15 cellular contexts compared by ENCODE assay signal in the genomic region with DNA sequence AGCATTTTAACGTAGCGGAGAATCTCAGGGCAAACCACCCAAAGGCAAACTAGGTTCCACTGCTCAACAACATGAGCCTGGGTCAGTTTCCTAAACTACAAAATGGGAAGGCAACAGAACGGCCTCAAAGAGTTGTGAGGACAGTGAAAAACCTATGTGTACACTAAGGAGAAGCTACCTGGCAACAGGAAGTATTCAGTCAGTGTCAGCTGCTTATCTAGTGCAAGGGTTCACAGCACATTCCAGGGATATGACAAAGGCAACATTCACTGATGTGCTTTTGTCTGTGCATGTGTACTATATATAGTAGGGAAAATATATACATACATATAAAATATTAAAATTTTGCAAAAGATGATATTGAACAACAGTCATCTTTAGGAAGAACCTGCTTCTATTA. TPM values are rescaled to one million over a fixed set of nuclear protein-coding genes. Genes with fewer than 3 reads are reported as not detected.
DNase-seq lines count a peak whose midpoint lies in the region; ATAC-seq, FAIRE-seq and TF ChIP-seq lines count a peak whose summit lies in the region.
"Had no signal": no experiment of that assay in that cellular context is flagged by ENCODE, and none has a peak within 500 bp of the region (broad histone marks: within the 10 kb centered on the region; RNA-seq: fewer than 3 reads in every experiment).

No MANE protein-coding gene starts in this region.

- H3K36me3 Mint-ChIP-seq in neural progenitor cell = peaks cover 13% of the 10 kb centered on the region

- peak; percentile 30 for FAIRE-seq in urothelium cell line (lab: Jason Lieb, UNC)
- FAIRE-seq: pancreas had no signal

- H3K79me2 ChIP-seq in neural progenitor cell (ENCODE audit: low read depth) = peaks cover 58% of the 10 kb centered on the region

- peaks cover 37% of the 10 kb centered on the region for H3K4me1 ChIP-seq in cardiac muscle cell (ENCODE audit: low read depth)
- no peaks in the 10 kb centered on the region for H3K4me1 ChIP-seq in neural progenitor cell

- intact Hi-C loops in cardiac septum (cut with DNase I) = loop anchor here (10.0 kb wide), 1 partner anchor 138 kb away; no protein-coding TSS in a partner anchor

- no peaks in the 10 kb centered on the region for H3K4me1 Mint-ChIP-seq in neural progenitor cell

- H3K27ac ChIP-seq in cardiac muscle cell = peak overlapping the region; percentile 2
- no peak overlapping the region for H3K27ac ChIP-seq in neural progenitor cell
- H3K27ac ChIP-seq: pancreas, vagina had no signal

- H3K4me3 ChIP-seq in cardiac muscle cell (no peak overlapping the region), neural progenitor cell (no peak overlapping the region)
- H3K4me3 ChIP-seq: heart right ventricle, pancreas, vagina had no signal

- no peaks in the 10 kb centered on the region for H3K27me3 Mint-ChIP-seq in neural progenitor cell (ENCODE audit: insufficient read depth, low read depth)

- no peak overlapping the region for H3K9ac ChIP-seq in neural progenitor cell

- H3K4me2 ChIP-seq in neural progenitor cell = no peak overlapping the region

- H4K20me1 ChIP-seq in neural progenitor cell (ENCODE audit: low read depth) = peaks cover 52% of the 10 kb centered on the region

- H3K27ac Mint-ChIP-seq in neural progenitor cell = no peak overlapping the region

- TF ChIP-seq CTCF in cardiac muscle cell (IDR thresholded peaks at IDR 0.05; ENCODE audit: low read depth, low read length) (no peak), neural progenitor cell (IDR thresholded peaks at IDR 0.05) (no peak)

- H3K36me3 ChIP-seq in cardiac muscle cell (peaks cover 4% of the 10 kb centered on the region), neural progenitor cell (no peaks in the 10 kb centered on the region)

- H2AFZ ChIP-seq in neural progenitor cell (replicated peaks) = no peak overlapping the region

- peak; percentile 38 for ATAC-seq in SK-N-SH treated with all-trans-retinoic acid at 6 μM for 48 hours
- no peak for ATAC-seq in HG03139 (IDR thresholded peaks at IDR 0.05; ENCODE audit: unreplicated experiment)

- no peak overlapping the region for H3K4me3 Mint-ChIP-seq in neural progenitor cell

- DNase-seq in cardiac muscle cell (ENCODE audit: low read depth in 1 of 2, low spot score in 1 of 2) (peak in 1 of 2 donors; percentile 43), cardiac septum (ENCODE audit: low spot score) (no peak), glomerular visceral epithelial cell (ENCODE audit: extremely low spot score) (peak; percentile 61), urothelium cell line (ENCODE audit: low spot score) (no peak), neural progenitor cell (ENCODE audit: low spot score) (no peak), NCI-H748 (lab: John Stamatoyannopoulos, UW; ENCODE audit: unreplicated experiment) (no peak)
- DNase-seq: activated CD4-positive, CD25-positive, alpha-beta regulatory T cell; DMS153; heart right ventricle; NCI-H446; pancreas; stimulated activated CD4-positive, alpha-beta T cell treated with anti-CD3 and anti-CD28 coated beads, Interleukin-2, amount 100 ng/mL, for 24 hours had no signal

- H3K27me3 ChIP-seq in cardiac muscle cell (no peaks in the 10 kb centered on the region), neural progenitor cell (no peaks in the 10 kb centered on the region)
- H3K27me3 ChIP-seq: heart right ventricle, pancreas, vagina had no signal

- H3F3A ChIP-seq in neural progenitor cell (ENCODE audit: low read depth) = peaks cover 7% of the 10 kb centered on the region

- no peaks in the 10 kb centered on the region for H3K9me3 ChIP-seq in cardiac muscle cell (ENCODE audit: low read depth)
- no peaks in the 10 kb centered on the region for H3K9me3 ChIP-seq in neural progenitor cell (ENCODE audit: low read depth)
- H3K9me3 ChIP-seq: heart right ventricle, pancreas, vagina had no signal

- no peaks in the 10 kb centered on the region for H3K9me3 Mint-ChIP-seq in neural progenitor cell

TF ChIP-seq in SK-N-SH treated with all-trans-retinoic acid at 6 μM for 48 hours, 23 proteins besides CTCF, POLR2A, EP300 and RAD21:
- TF ChIP-seq ZC3H10 (CRISPR knock-in tag; IDR thresholded peaks at IDR 0.05) = no peak
- TF ChIP-seq OSR1 (CRISPR knock-in tag; IDR thresholded peaks at IDR 0.05) = no peak
- TF ChIP-seq, protein P1, sequence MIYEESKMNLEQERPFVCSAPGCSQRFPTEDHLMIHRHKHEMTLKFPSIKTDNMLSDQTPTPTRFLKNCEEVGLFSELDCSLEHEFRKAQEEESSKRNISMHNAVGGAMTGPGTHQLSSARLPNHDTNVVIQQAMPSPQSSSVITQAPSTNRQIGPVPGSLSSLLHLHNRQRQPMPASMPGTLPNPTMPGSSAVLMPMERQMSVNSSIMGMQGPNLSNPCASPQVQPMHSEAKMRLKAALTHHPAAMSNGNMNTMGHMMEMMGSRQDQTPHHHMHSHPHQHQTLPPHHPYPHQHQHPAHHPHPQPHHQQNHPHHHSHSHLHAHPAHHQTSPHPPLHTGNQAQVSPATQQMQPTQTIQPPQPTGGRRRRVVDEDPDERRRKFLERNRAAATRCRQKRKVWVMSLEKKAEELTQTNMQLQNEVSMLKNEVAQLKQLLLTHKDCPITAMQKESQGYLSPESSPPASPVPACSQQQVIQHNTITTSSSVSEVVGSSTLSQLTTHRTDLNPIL (CRISPR knock-in tag; IDR thresholded peaks at IDR 0.05; ENCODE audit: low read depth) = 0 out of 2 replicates have a peak, but pooled peaks have one; percentile 49
- TF ChIP-seq, protein P2, sequence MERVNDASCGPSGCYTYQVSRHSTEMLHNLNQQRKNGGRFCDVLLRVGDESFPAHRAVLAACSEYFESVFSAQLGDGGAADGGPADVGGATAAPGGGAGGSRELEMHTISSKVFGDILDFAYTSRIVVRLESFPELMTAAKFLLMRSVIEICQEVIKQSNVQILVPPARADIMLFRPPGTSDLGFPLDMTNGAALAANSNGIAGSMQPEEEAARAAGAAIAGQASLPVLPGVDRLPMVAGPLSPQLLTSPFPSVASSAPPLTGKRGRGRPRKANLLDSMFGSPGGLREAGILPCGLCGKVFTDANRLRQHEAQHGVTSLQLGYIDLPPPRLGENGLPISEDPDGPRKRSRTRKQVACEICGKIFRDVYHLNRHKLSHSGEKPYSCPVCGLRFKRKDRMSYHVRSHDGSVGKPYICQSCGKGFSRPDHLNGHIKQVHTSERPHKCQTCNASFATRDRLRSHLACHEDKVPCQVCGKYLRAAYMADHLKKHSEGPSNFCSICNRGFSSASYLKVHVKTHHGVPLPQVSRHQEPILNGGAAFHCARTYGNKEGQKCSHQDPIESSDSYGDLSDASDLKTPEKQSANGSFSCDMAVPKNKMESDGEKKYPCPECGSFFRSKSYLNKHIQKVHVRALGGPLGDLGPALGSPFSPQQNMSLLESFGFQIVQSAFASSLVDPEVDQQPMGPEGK (CRISPR knock-in tag; IDR thresholded peaks at IDR 0.05; ENCODE audit: borderline replicate concordance) = no peak

RNA-seq across cellular contexts. Expression of a gene that starts 17.2 kb away (rescaled TPM):
- total RNA-seq in cardiac muscle cell (42.6 and 44.8 TPM in 2 replicates), cardiac septum (90.3 TPM), neural progenitor cell (ENCODE audit: low replicate concordance) (35.4 and 42.4 TPM in 2 replicates)
- polyA plus RNA-seq in cardiac muscle cell = 98.7 and 122 TPM in 2 replicates
